25 cellular contexts compared by ENCODE assay signal in the genomic region with DNA sequence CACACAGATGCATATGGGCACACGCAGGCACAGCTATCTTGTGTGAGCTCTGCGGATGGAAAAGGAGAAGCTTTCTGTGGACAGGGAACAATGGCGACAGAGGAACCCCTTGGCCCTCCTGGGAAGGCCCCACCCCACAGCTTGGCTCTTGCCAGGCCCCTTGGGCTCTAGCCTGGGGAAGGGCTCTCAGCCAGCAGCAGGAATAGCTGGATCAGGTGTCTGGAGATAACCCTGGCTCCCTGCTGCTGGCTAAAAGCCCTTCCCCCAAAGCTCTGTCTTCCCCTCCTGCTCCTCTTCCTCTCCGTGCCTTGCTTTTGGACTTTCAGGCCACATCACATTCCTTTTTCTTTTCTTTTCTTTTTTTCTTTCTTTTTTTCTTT. TPM values are rescaled to one million over a fixed set of nuclear protein-coding genes. Genes with fewer than 3 reads are reported as not detected.
"Had no signal": no experiment of that assay in that cellular context is flagged by ENCODE, and none has a peak within 500 bp of the region (broad histone marks: within the 10 kb centered on the region; RNA-seq: fewer than 3 reads in every experiment).

No MANE protein-coding gene starts in this region.

- H3K36me3 Mint-ChIP-seq: activated naive CD8-positive, alpha-beta T cell treated with anti-CD3 and anti-CD28 coated beads, Interleukin-2, amount 10 ng/mL, durations not matched to agents 7 days and 5 days had no signal

- H3K27me3 ChIP-seq: body of pancreas, foreskin keratinocyte had no signal

- H3K36me3 ChIP-seq: tibial artery had no signal

- H3K9me3 Mint-ChIP-seq: activated CD4-positive, alpha-beta T cell treated with anti-CD3 and anti-CD28 coated beads, Interleukin-2, amount 10 ng/mL, durations not matched to agents 7 days and 5 days; activated naive CD8-positive, alpha-beta T cell treated with anti-CD3 and anti-CD28 coated beads, Interleukin-2, amount 10 ng/mL, durations not matched to agents 7 days and 5 days; activated T-cell treated with anti-CD3 and anti-CD28 coated beads, Interleukin-2, amount 50 U/mL, for 24 hours; activated T-helper 2 cell treated with anti-CD3 and anti-CD28 coated beads, Interferon-gamma antibody, Interleukin-2, Interleukin-4, amounts not matched to agents 10 μg/mL and 5 μg/mL and 100 μg/mL, durations not matched to agents 14 hours and 24 hours and 36 hours had no signal

- H3K4me3 ChIP-seq: body of pancreas, tibial artery had no signal

- H3K79me2 ChIP-seq: parathyroid adenoma had no signal

- H2AFZ ChIP-seq: parathyroid adenoma had no signal

- H3K27ac Mint-ChIP-seq: activated CD4-positive, alpha-beta T cell treated with anti-CD3 and anti-CD28 coated beads, Interleukin-2, amount 10 ng/mL, durations not matched to agents 7 days and 5 days; activated CD8-positive, alpha-beta T cell treated with anti-CD3 and anti-CD28 coated beads, Interleukin-2, amount 10 ng/mL, durations not matched to agents 7 days and 5 days; activated naive CD8-positive, alpha-beta T cell treated with anti-CD3 and anti-CD28 coated beads, Interleukin-2, amount 10 ng/mL, durations not matched to agents 7 days and 5 days; activated T-cell treated with anti-CD3 and anti-CD28 coated beads, Interleukin-2, amount 50 U/mL, for 24 hours; activated T-helper 2 cell treated with anti-CD3 and anti-CD28 coated beads, Interferon-gamma antibody, Interleukin-2, Interleukin-4, amounts not matched to agents 10 μg/mL and 5 μg/mL and 100 μg/mL, durations not matched to agents 14 hours and 24 hours and 36 hours had no signal

- DNase-seq: activated CD4-positive, alpha-beta T cell treated with anti-CD3 and anti-CD28 coated beads, Interleukin-2, amount 10 ng/mL, durations not matched to agents 7 days and 5 days; activated CD8-positive, alpha-beta T cell treated with anti-CD3 and anti-CD28 coated beads, Interleukin-2, amount 10 ng/mL, durations not matched to agents 7 days and 5 days; activated naive CD4-positive, alpha-beta T cell treated with Interleukin-2 at 50 U/mL for 16 hours; activated naive CD8-positive, alpha-beta T cell treated with anti-CD3 and anti-CD28 coated beads, Interleukin-2, amount 10 ng/mL, durations not matched to agents 7 days and 5 days; activated T-cell treated with anti-CD3 and anti-CD28 coated beads, Interleukin-2, amount 50 U/mL, for 24 hours; caudate nucleus; foreskin keratinocyte; hippocampal formation; left colon; stimulated activated naive CD4-positive, alpha-beta T cell treated with Interleukin-2 at 50 U/mL for 16 hours; substantia nigra; T-helper 1 cell; T-helper 9 cell; tibial artery had no signal

- H3K9me3 ChIP-seq: body of pancreas, tibial artery had no signal

- H3K4me3 Mint-ChIP-seq: activated CD4-positive, alpha-beta T cell treated with anti-CD3 and anti-CD28 coated beads, Interleukin-2, amount 10 ng/mL, durations not matched to agents 7 days and 5 days; activated CD8-positive, alpha-beta T cell treated with anti-CD3 and anti-CD28 coated beads, Interleukin-2, amount 10 ng/mL, durations not matched to agents 7 days and 5 days; activated naive CD8-positive, alpha-beta T cell treated with anti-CD3 and anti-CD28 coated beads, Interleukin-2, amount 10 ng/mL, durations not matched to agents 7 days and 5 days; activated T-cell treated with anti-CD3 and anti-CD28 coated beads, Interleukin-2, amount 50 U/mL, for 24 hours had no signal

- H3K4me1 ChIP-seq: parathyroid adenoma had no signal

- FAIRE-seq: colon, islet of Langerhans, urothelium cell line had no signal

- ATAC-seq: activated CD4-positive, CD25-positive, alpha-beta regulatory T cell treated with anti-CD3 and anti-CD28 coated beads, Interleukin-2, amount 50 U/mL, for 24 hours; activated CD8-positive, alpha-beta T cell treated with anti-CD3 and anti-CD28 coated beads, Interleukin-2, amount 10 ng/mL, durations not matched to agents 7 days and 5 days; body of pancreas; foreskin keratinocyte; left colon had no signal

- H3K27me3 Mint-ChIP-seq: activated CD4-positive, alpha-beta T cell treated with anti-CD3 and anti-CD28 coated beads, Interleukin-2, amount 10 ng/mL, durations not matched to agents 7 days and 5 days; activated naive CD8-positive, alpha-beta T cell treated with anti-CD3 and anti-CD28 coated beads, Interleukin-2, amount 10 ng/mL, durations not matched to agents 7 days and 5 days had no signal

- H3K27ac ChIP-seq: body of pancreas, foreskin keratinocyte, parathyroid adenoma, tibial artery had no signal

- H3K9ac ChIP-seq: parathyroid adenoma had no signal

RNA-seq across cellular contexts. Expression of gene CEBPA, which starts 24.3 kb away (rescaled TPM):
- polyA plus RNA-seq: fibroblast of lung had no signal

RNA-seq across cellular contexts. Expression of gene SLC7A10, which starts 52.4 kb away (rescaled TPM):
- total RNA-seq: activated CD4-positive, alpha-beta T cell treated with anti-CD3 and anti-CD28 coated beads, Interleukin-2, amount 10 ng/mL, durations not matched to agents 7 days and 5 days; activated CD8-positive, alpha-beta T cell treated with anti-CD3 and anti-CD28 coated beads, Interleukin-2, amount 10 ng/mL, durations not matched to agents 7 days and 5 days; activated naive CD8-positive, alpha-beta T cell treated with anti-CD3 and anti-CD28 coated beads, Interleukin-2, amount 10 ng/mL, durations not matched to agents 7 days and 5 days; activated T-helper 2 cell treated with anti-CD3 and anti-CD28 coated beads, Interferon-gamma antibody, Interleukin-2, Interleukin-4, amounts not matched to agents 10 μg/mL and 5 μg/mL and 100 μg/mL, durations not matched to agents 14 hours and 24 hours and 36 hours; epithelial cell of proximal tubule; fibroblast of lung; foreskin keratinocyte; myocyte; renal cortical epithelial cell had no signal
- polyA plus RNA-seq: fibroblast of lung, foreskin keratinocyte had no signal
